8 cellular contexts compared by ENCODE assay signal in the genomic region with DNA sequence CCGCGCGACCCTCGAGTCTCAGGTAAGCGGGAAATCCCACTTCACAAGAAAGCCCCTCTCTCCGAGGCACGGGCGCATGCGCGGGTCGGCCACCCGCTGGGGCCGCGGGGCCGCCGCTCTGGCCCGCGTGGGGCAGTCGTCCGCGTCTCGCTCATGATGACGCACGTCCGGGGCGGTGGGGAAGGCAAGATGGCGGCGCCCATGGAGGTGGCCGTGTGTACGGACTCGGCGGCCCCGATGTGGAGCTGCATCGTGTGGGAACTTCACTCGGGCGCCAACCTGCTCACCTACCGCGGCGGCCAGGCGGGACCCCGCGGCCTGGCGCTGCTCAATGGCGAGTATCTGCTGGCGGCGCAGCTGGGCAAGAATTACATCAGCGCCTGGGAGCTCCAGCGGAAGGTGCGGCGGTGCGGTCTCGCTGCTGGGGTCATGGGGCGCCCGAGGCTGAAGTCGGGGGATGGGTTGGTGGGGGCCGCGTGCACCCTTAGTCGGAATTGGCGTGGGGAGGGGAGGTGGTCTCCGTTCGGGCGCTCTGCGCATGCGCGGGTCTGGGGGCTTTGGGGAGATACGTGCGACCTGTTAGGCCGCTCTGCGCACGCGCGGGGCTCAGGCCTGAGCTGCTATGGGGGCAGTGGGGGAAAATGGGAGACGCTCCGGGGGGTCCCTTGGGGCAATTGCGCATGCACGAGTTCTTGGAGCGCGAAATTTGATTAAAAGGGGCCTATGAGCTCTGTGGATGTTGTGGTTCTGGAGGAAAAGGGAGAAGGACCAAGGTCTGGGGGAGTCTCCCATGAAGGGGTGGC. TPM values are rescaled to one million over a fixed set of nuclear protein-coding genes. Genes with fewer than 3 reads are reported as not detected.
DNase-seq lines count a peak whose midpoint lies in the region; ATAC-seq lines count a peak whose summit lies in the region.

A gene with protein sequence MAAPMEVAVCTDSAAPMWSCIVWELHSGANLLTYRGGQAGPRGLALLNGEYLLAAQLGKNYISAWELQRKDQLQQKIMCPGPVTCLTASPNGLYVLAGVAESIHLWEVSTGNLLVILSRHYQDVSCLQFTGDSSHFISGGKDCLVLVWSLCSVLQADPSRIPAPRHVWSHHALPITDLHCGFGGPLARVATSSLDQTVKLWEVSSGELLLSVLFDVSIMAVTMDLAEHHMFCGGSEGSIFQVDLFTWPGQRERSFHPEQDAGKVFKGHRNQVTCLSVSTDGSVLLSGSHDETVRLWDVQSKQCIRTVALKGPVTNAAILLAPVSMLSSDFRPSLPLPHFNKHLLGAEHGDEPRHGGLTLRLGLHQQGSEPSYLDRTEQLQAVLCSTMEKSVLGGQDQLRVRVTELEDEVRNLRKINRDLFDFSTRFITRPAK (plus strand): TSS at position 181 of the 803 bp plus-strand sequence. CDS start 9 bp downstream, at position 190.

- DNase-seq in 8988T: peak; percentile 100
- DNase-seq in NCI-H460 (ENCODE audit: extremely low read depth, low read depth): peak; percentile 81
- peak; percentile 95 for DNase-seq in activated CD4-positive, alpha-beta T cell treated with anti-CD3 and anti-CD28 coated beads for 48 hours
- DNase-seq in left colon: peak; percentile 91 to 95
- peak; percentile 76 to 89 for DNase-seq in stimulated activated CD4-positive, alpha-beta T cell treated with anti-CD3 and anti-CD28 coated beads, Interleukin-1b, Interleukin-23, amount 100 ng/mL, for 4 hours (ENCODE audit: low read depth in 2 of 2)

- peak; percentile 50 for ATAC-seq in GM18517 (IDR thresholded peaks at IDR 0.05; ENCODE audit: unreplicated experiment)
- ATAC-seq in HG03280 (IDR thresholded peaks at IDR 0.05; ENCODE audit: unreplicated experiment): peak; percentile 80
- ATAC-seq in left colon: peak; percentile 96

- H3K27ac ChIP-seq in cingulate gyrus (ENCODE audit: low read depth, low read length): peak within 1 kb of the TSS; percentile 91

- intact Hi-C loops in left colon (cut with DNase I, micrococcal nuclease): loop anchor here (5.0 to 10.0 kb wide), 2 partner anchors 62 to 220 kb away; no protein-coding TSS in a partner anchor

RNA-seq across cellular contexts. Expression of the gene that starts here (rescaled TPM):
- total RNA-seq in NCI-H460 (2014; rRNA removed; shearing (Covaris generic)): 54.0 and 59.4 TPM in 2 replicates
- polyA plus RNA-seq in NCI-H460 (2014; cell fraction: nucleus; rRNA removed): 113 and 181 TPM in 2 replicates
- total RNA-seq in left colon: 10 to 100 TPM; 21.5 to 28.1 TPM

Comparison
In these comparisons a context has a peak if more than half of its experiments do, and no peak if none do; other contexts are left out.
1. Peak in every context shown above with its lines: DNase-seq, ATAC-seq and H3K27ac ChIP-seq.